15 cellular contexts compared by ENCODE assay signal in genomic region chr2:120670771-120671480, GRCh38.
"Had no signal": no experiment of that assay in that cellular context is flagged by ENCODE, and none has a peak within 500 bp of the region (broad histone marks: within the 10 kb centered on the region; RNA-seq: fewer than 3 reads in every experiment).

No MANE protein-coding gene starts in this region.

- H3K27ac Mint-ChIP-seq: natural killer cell; stimulated activated effector memory CD8-positive, alpha-beta T cell treated with anti-CD3 and anti-CD28 coated beads, Interleukin-12 subunit alpha, Interleukin-12 subunit beta, amount 100 ng/mL, for 72 hours had no signal

- H3K9me3 ChIP-seq: upper lobe of right lung had no signal

- H3K4me3 Mint-ChIP-seq: natural killer cell; stimulated activated effector memory CD8-positive, alpha-beta T cell treated with anti-CD3 and anti-CD28 coated beads, Interleukin-12 subunit alpha, Interleukin-12 subunit beta, amount 100 ng/mL, for 72 hours had no signal

- H2AFZ ChIP-seq: hepatocyte had no signal

- H3K4me1 Mint-ChIP-seq: natural killer cell; stimulated activated effector memory CD8-positive, alpha-beta T cell treated with anti-CD3 and anti-CD28 coated beads, Interleukin-12 subunit alpha, Interleukin-12 subunit beta, amount 100 ng/mL, for 72 hours had no signal

- H3K27me3 ChIP-seq: hepatocyte had no signal

- DNase-seq: activated CD4-positive, alpha-beta T cell treated with anti-CD3 and anti-CD28 coated beads for 1 hour; activated CD4-positive, alpha-beta T cell treated with anti-CD3 and anti-CD28 coated beads, Interleukin-2, amount 50 U/mL, for 4 hours; activated effector memory CD4-positive, alpha-beta T cell treated with Interleukin-2 at 50 U/mL for 16 hours; activated naive CD4-positive, alpha-beta T cell treated with anti-CD3 and anti-CD28 coated beads, Interleukin-2, amount 50 U/mL, for 16 hours; activated T-cell treated with anti-CD3 and anti-CD28 coated beads, Interleukin-2, amount 50 U/mL, for 1 hour; central memory CD4-positive, alpha-beta T cell; cortex of kidney; effector CD4-positive, alpha-beta T cell; islet precursor cell; natural killer cell; upper lobe of right lung had no signal

- H3K27ac ChIP-seq: esophagus muscularis mucosa, hepatocyte, upper lobe of right lung had no signal

- ATAC-seq: left lobe of liver; natural killer cell; stimulated activated effector memory CD8-positive, alpha-beta T cell treated with anti-CD3 and anti-CD28 coated beads, Interleukin-12 subunit alpha, Interleukin-12 subunit beta, amount 100 ng/mL, for 72 hours; upper lobe of right lung had no signal

- H3K36me3 Mint-ChIP-seq: natural killer cell; stimulated activated effector memory CD8-positive, alpha-beta T cell treated with anti-CD3 and anti-CD28 coated beads, Interleukin-12 subunit alpha, Interleukin-12 subunit beta, amount 100 ng/mL, for 72 hours had no signal

- H3K36me3 ChIP-seq: esophagus muscularis mucosa, upper lobe of right lung had no signal

- H3K79me2 ChIP-seq: hepatocyte had no signal

- H3K4me2 ChIP-seq: hepatocyte had no signal

- H3K4me3 ChIP-seq: esophagus muscularis mucosa, hepatocyte, upper lobe of right lung had no signal
